ENCODE assay signal across 8 cellular contexts in genomic region chr2:96638144-96639121, GRCh38. TPM values are rescaled to one million over a fixed set of nuclear protein-coding genes. Genes with fewer than 3 reads are reported as not detected.
A peak's percentile ranks its signal among the peaks of the same experiment; 100 is the strongest.
DNase-seq lines count a peak whose midpoint lies in the region; ATAC-seq and TF ChIP-seq lines count a peak whose summit lies in the region.

TSS of gene KANSL3 (minus strand) at chr2:96638312. CDS start at chr2:96637135, 1,177 bp downstream.

- peaks cover 12% of the 10 kb centered on the region for H3K36me3 Mint-ChIP-seq in activated naive CD8-positive, alpha-beta T cell

- H3K27ac ChIP-seq in osteoblast (ENCODE audit: low read depth, low read length): peak within 1 kb of the TSS; percentile 95
- H3K27ac ChIP-seq in thoracic aorta: peak within 1 kb of the TSS; percentile 84 to 95

- H3K36me3 ChIP-seq in GM06990 (ENCODE audit: control insufficient read depth, insufficient read depth, low read length): no peaks in the 10 kb centered on the region
- H3K36me3 ChIP-seq in osteoblast (ENCODE audit: insufficient read depth, low read length): peaks cover 14% of the 10 kb centered on the region
- no peaks in the 10 kb centered on the region for H3K36me3 ChIP-seq in thoracic aorta

- DNase-seq in GM06990 (ENCODE audit: extremely low read depth, insufficient read length) (peak; percentile 96), NCI-H1092 (lab: John Stamatoyannopoulos, UW) (peak; percentile 79), SKM-1 treated with dmso at 0.1 percent for 144 hours (lab: John Stamatoyannopoulos, UW; ENCODE audit: unreplicated experiment) (peak; percentile 91), glomerular visceral epithelial cell (ENCODE audit: extremely low spot score) (peak; percentile 95), osteoblast (ENCODE audit: insufficient read length, low spot score, missing footprints) (peak; percentile 96), thoracic aorta (ENCODE audit: low spot score) (peak; percentile 40)

- peak within 1 kb of the TSS; percentile 71 for H3K4me3 ChIP-seq in GM06990 (replicated peaks; ENCODE audit: low read depth, low read length)
- H3K4me3 ChIP-seq in osteoblast (ENCODE audit: insufficient read depth, low read length): peak within 1 kb of the TSS; percentile 92
- peak within 1 kb of the TSS; percentile 74 for H3K4me3 ChIP-seq in thoracic aorta

- H4K20me1 ChIP-seq in osteoblast (ENCODE audit: insufficient read depth, low read length): no peaks in the 10 kb centered on the region

- H3K27ac Mint-ChIP-seq in activated naive CD8-positive, alpha-beta T cell: peak within 1 kb of the TSS; percentile 95

- peaks cover 39% of the 10 kb centered on the region for H3K4me1 Mint-ChIP-seq in activated naive CD8-positive, alpha-beta T cell (ENCODE audit: low read depth)

- H3K4me1 ChIP-seq in osteoblast (ENCODE audit: insufficient read depth, low read length) (peaks cover 29% of the 10 kb centered on the region), thoracic aorta (ENCODE audit: control insufficient read depth in 1 of 2, low read depth in 2 of 2) (peaks cover 17 to 37% of the 10 kb centered on the region in 2 donors)

- no peaks in the 10 kb centered on the region for H3K27me3 Mint-ChIP-seq in activated naive CD8-positive, alpha-beta T cell

- H3K9me3 ChIP-seq in osteoblast (ENCODE audit: low read depth, low read length) (no peaks in the 10 kb centered on the region), thoracic aorta (no peaks in the 10 kb centered on the region)

- H2AFZ ChIP-seq in osteoblast (ENCODE audit: low read length): peak within 1 kb of the TSS; percentile 98

- H3K9me3 Mint-ChIP-seq in activated naive CD8-positive, alpha-beta T cell (ENCODE audit: low read depth): no peaks in the 10 kb centered on the region

- peak within 1 kb of the TSS; percentile 99 for H3K4me2 ChIP-seq in osteoblast (ENCODE audit: insufficient read depth, low read length)

- H3K4me3 Mint-ChIP-seq in activated naive CD8-positive, alpha-beta T cell: peak within 1 kb of the TSS; percentile 95

- H3K27me3 ChIP-seq in GM06990 (replicated peaks; ENCODE audit: control insufficient read depth, insufficient read depth, low read length) (no peaks in the 10 kb centered on the region), osteoblast (ENCODE audit: insufficient read depth, low read length) (no peaks in the 10 kb centered on the region), thoracic aorta (replicated peaks; ENCODE audit: insufficient read depth) (no peaks in the 10 kb centered on the region)

- H3K79me2 ChIP-seq in osteoblast (ENCODE audit: insufficient read depth, low read length): peaks cover 43% of the 10 kb centered on the region

- TF ChIP-seq CTCF in GM06990 (IDR thresholded peaks at IDR 0.05; ENCODE audit: insufficient read depth, low read length, poor library complexity, severe bottlenecking) (no peak), osteoblast (IDR thresholded peaks at IDR 0.05; ENCODE audit: extremely low read depth, low read depth, low read length) (no peak), thoracic aorta (IDR thresholded peaks at IDR 0.05) (no peak)

- peak; percentile 83 for ATAC-seq in HG02588 (IDR thresholded peaks at IDR 0.05; ENCODE audit: unreplicated experiment)
- ATAC-seq in thoracic aorta (ENCODE audit: insufficient number of reproducible peaks, low FRiP score, low read depth): peak; percentile 69

RNA-seq across cellular contexts. Expression of gene KANSL3, which starts in this region (rescaled TPM):
- 46.9 and 50.3 TPM in 2 replicates for total RNA-seq in osteoblast
- 10 to 100 TPM; 60.2 to 73.4 TPM for total RNA-seq in thoracic aorta

Comparison
In these comparisons a context has a peak if more than half of its experiments do, and no peak if none do; other contexts are left out.
1. Peak in every context shown above with its lines: DNase-seq, ATAC-seq, H3K4me3 ChIP-seq and H3K27ac ChIP-seq.
2. DNase-seq: peak in every context shown above with its lines; median percentile 96 in GM06990; 96 in osteoblast; 95 in glomerular visceral epithelial cell; 91 in SKM-1 treated with dmso at 0.1 percent for 144 hours; 79 in NCI-H1092; 40 in thoracic aorta.